Comparison of ENCODE assay signal across 8 cellular contexts in genomic region chr6:41470341-41471063, GRCh38.
DNase-seq lines count a peak whose midpoint lies in the region; ATAC-seq lines count a peak whose summit lies in the region.

No MANE protein-coding gene starts in this region.

- H3K9me3 ChIP-seq in iPS-18c (ENCODE audit: control insufficient read depth, insufficient read depth, low read length) = peaks cover 4% of the 10 kb centered on the region

- peak overlapping the region; percentile 75 for H3K4me3 Mint-ChIP-seq in activated naive CD8-positive, alpha-beta T cell treated with anti-CD3 and anti-CD28 coated beads, Interleukin-2, amount 10 ng/mL, durations not matched to agents 7 days and 5 days
- peak overlapping the region; percentile 11 to 64 for H3K4me3 Mint-ChIP-seq in stimulated activated naive B cell treated with anti-CD40 and anti-IgM and Interleukin-4, amounts not matched to agents 10 μg/mL and 1 μg/mL and 100 μg/mL, for 72 hours

- no peak overlapping the region for H3K27ac Mint-ChIP-seq in activated naive CD8-positive, alpha-beta T cell treated with anti-CD3 and anti-CD28 coated beads, Interleukin-2, amount 10 ng/mL, durations not matched to agents 7 days and 5 days
- H3K27ac Mint-ChIP-seq in stimulated activated naive B cell treated with anti-CD40 and anti-IgM and Interleukin-4, amounts not matched to agents 10 μg/mL and 1 μg/mL and 100 μg/mL, for 72 hours = peak overlapping the region; percentile 90

- DNase-seq in DMS 273 (lab: John Stamatoyannopoulos, UW; ENCODE audit: unreplicated experiment) = peak; percentile 22
- DNase-seq in DMS 273 treated with DMSO at 0.1 percent for 48 hours (lab: John Stamatoyannopoulos, UW) = no peak
- DNase-seq in activated naive CD8-positive, alpha-beta T cell treated with anti-CD3 and anti-CD28 coated beads, Interleukin-2, amount 10 ng/mL, durations not matched to agents 7 days and 5 days = no peak
- DNase-seq in stimulated activated naive B cell treated with anti-CD40 and anti-IgM and Interleukin-4, amounts not matched to agents 10 μg/mL and 1 μg/mL and 100 μg/mL, for 72 hours = no peak
- no peak for DNase-seq in NCI-H128 (lab: John Stamatoyannopoulos, UW; ENCODE audit: unreplicated experiment)

- no peaks in the 10 kb centered on the region for H3K36me3 Mint-ChIP-seq in activated naive CD8-positive, alpha-beta T cell treated with anti-CD3 and anti-CD28 coated beads, Interleukin-2, amount 10 ng/mL, durations not matched to agents 7 days and 5 days
- no peaks in the 10 kb centered on the region for H3K36me3 Mint-ChIP-seq in stimulated activated naive B cell treated with anti-CD40 and anti-IgM and Interleukin-4, amounts not matched to agents 10 μg/mL and 1 μg/mL and 100 μg/mL, for 72 hours

- peak; percentile 36 for ATAC-seq in activated naive CD8-positive, alpha-beta T cell treated with anti-CD3 and anti-CD28 coated beads, Interleukin-2, amount 10 ng/mL, durations not matched to agents 7 days and 5 days (ENCODE audit: low read depth)
- ATAC-seq in stimulated activated naive B cell treated with anti-CD40 and anti-IgM and Interleukin-4, amounts not matched to agents 10 μg/mL and 1 μg/mL and 100 μg/mL, for 72 hours (replicated peaks) = peak; percentile 23 to 38
- ATAC-seq in GM18909 (IDR thresholded peaks at IDR 0.05; ENCODE audit: poor library complexity, unreplicated experiment) (no peak), HG02588 (IDR thresholded peaks at IDR 0.05; ENCODE audit: unreplicated experiment) (no peak)

- peak overlapping the region; percentile 55 for H3K4me3 ChIP-seq in iPS-18c (ENCODE audit: insufficient read depth, low read depth, low read length)

- peaks cover 6% of the 10 kb centered on the region for H3K4me1 Mint-ChIP-seq in activated naive CD8-positive, alpha-beta T cell treated with anti-CD3 and anti-CD28 coated beads, Interleukin-2, amount 10 ng/mL, durations not matched to agents 7 days and 5 days
- peaks cover 38 to 41% of the 10 kb centered on the region in 2 donors for H3K4me1 Mint-ChIP-seq in stimulated activated naive B cell treated with anti-CD40 and anti-IgM and Interleukin-4, amounts not matched to agents 10 μg/mL and 1 μg/mL and 100 μg/mL, for 72 hours

- peaks cover 80% of the 10 kb centered on the region for H3K27me3 Mint-ChIP-seq in activated naive CD8-positive, alpha-beta T cell treated with anti-CD3 and anti-CD28 coated beads, Interleukin-2, amount 10 ng/mL, durations not matched to agents 7 days and 5 days
- H3K27me3 Mint-ChIP-seq in stimulated activated naive B cell treated with anti-CD40 and anti-IgM and Interleukin-4, amounts not matched to agents 10 μg/mL and 1 μg/mL and 100 μg/mL, for 72 hours = peaks cover 64 to 73% of the 10 kb centered on the region in 2 donors

- no peaks in the 10 kb centered on the region for H3K9me3 Mint-ChIP-seq in activated naive CD8-positive, alpha-beta T cell treated with anti-CD3 and anti-CD28 coated beads, Interleukin-2, amount 10 ng/mL, durations not matched to agents 7 days and 5 days
- no peaks in the 10 kb centered on the region for H3K9me3 Mint-ChIP-seq in stimulated activated naive B cell treated with anti-CD40 and anti-IgM and Interleukin-4, amounts not matched to agents 10 μg/mL and 1 μg/mL and 100 μg/mL, for 72 hours

- POLR2A ChIA-PET in activated naive CD8-positive, alpha-beta T cell treated with anti-CD3 and anti-CD28 coated beads, Interleukin-2, amount 10 ng/mL, durations not matched to agents 7 days and 5 days (lab: Charles Lee) = no interaction called here

Comparison
In these comparisons a context has a peak if more than half of its experiments do, and no peak if none do; other contexts are left out.
1. ATAC-seq: peak in activated naive CD8-positive, alpha-beta T cell treated with anti-CD3 and anti-CD28 coated beads, Interleukin-2, amount 10 ng/mL, durations not matched to agents 7 days and 5 days (single experiment) and stimulated activated naive B cell treated with anti-CD40 and anti-IgM and Interleukin-4, amounts not matched to agents 10 μg/mL and 1 μg/mL and 100 μg/mL, for 72 hours (2 of 2); none in GM18909 (single experiment) and HG02588 (single experiment).